11 cellular contexts compared by ENCODE assay signal in genomic region chr18:48954837-48955527, GRCh38. TPM values are rescaled to one million over a fixed set of nuclear protein-coding genes. Genes with fewer than 3 reads are reported as not detected.
A peak's percentile ranks its signal among the peaks of the same experiment; 100 is the strongest.
DNase-seq lines count a peak whose midpoint lies in the region; ATAC-seq and TF ChIP-seq lines count a peak whose summit lies in the region.
"Had no signal": no experiment of that assay in that cellular context is flagged by ENCODE, and none has a peak within 500 bp of the region (broad histone marks: within the 10 kb centered on the region; RNA-seq: fewer than 3 reads in every experiment).

No MANE protein-coding gene starts in this region.

- H3K4me1 Mint-ChIP-seq in T-helper 17 cell, result peaks cover 23% of the 10 kb centered on the region

- H3K27ac ChIP-seq in BLaER1 (no peak overlapping the region), gastroesophageal sphincter (peak overlapping the region; percentile 66 to 98 (median 78))

- H3K4me3 Mint-ChIP-seq in T-helper 17 cell, result no peak overlapping the region
- H3K4me3 Mint-ChIP-seq: activated CD8-positive, alpha-beta T cell treated with anti-CD3 and anti-CD28 coated beads, Interleukin-2, amount 10 ng/mL, durations not matched to agents 7 days and 5 days had no signal

- in situ Hi-C loops in GM13977 (cut with MboI; ENCODE audit: low pct_unique_long_range_greater_than_20kb, low sequenced_read_pairs, unreplicated experiment), result no loop called here

- no peaks in the 10 kb centered on the region for H3K27me3 Mint-ChIP-seq in T-helper 17 cell

- TF ChIP-seq POLR2A in gastroesophageal sphincter (IDR thresholded peaks at IDR 0.05), result no peak

- H3K9me3 ChIP-seq in BLaER1 (no peaks in the 10 kb centered on the region), T-helper 17 cell (ENCODE audit: control insufficient read depth, low read length, poor library complexity, severe bottlenecking) (no peaks in the 10 kb centered on the region), gastroesophageal sphincter (no peaks in the 10 kb centered on the region)
- H3K9me3 ChIP-seq: HAP-1 had no signal

- POLR2A ChIA-PET in HEK293T (lab: Yijun Ruan, JAX), result interaction anchor here (1.3 kb wide), 1 partner anchor 22 kb away, joined by 3 read pairs; no protein-coding TSS in a partner anchor

- H3K9ac ChIP-seq in BLaER1, result no peak overlapping the region

- TF ChIP-seq EP300 in gastroesophageal sphincter (IDR thresholded peaks at IDR 0.05), result no peak

- ATAC-seq in T-helper 17 cell (no peak), gastroesophageal sphincter (no peak), sciatic nerve (peak; percentile 50), GM18873 (IDR thresholded peaks at IDR 0.05; ENCODE audit: low FRiP score, unreplicated experiment) (no peak)
- ATAC-seq: activated CD8-positive, alpha-beta T cell treated with anti-CD3 and anti-CD28 coated beads, Interleukin-2, amount 10 ng/mL, durations not matched to agents 7 days and 5 days had no signal

- peak overlapping the region; percentile 99 for H3K27ac Mint-ChIP-seq in T-helper 17 cell

- CTCF ChIA-PET in HEK293T (lab: Yijun Ruan, JAX), result interaction anchor here (0.7 kb wide), 1 partner anchor 22 kb away, joined by 3 read pairs; no protein-coding TSS in a partner anchor

- no peaks in the 10 kb centered on the region for H3K36me3 Mint-ChIP-seq in T-helper 17 cell (ENCODE audit: low read depth)

- TF ChIP-seq CTCF in gastroesophageal sphincter (IDR thresholded peaks at IDR 0.05) (no peak), GM13977 (IDR thresholded peaks at IDR 0.05; ENCODE audit: extremely low read depth, insufficient read depth, missing control alignments) (no peak)

- H3K36me3 ChIP-seq in BLaER1 (no peaks in the 10 kb centered on the region), gastroesophageal sphincter (no peaks in the 10 kb centered on the region)
- H3K36me3 ChIP-seq: HAP-1 had no signal

- H3K4me1 ChIP-seq in BLaER1, result peaks cover 26% of the 10 kb centered on the region
- peaks cover 10 to 47% (median 27%) of the 10 kb centered on the region in 3 donors for H3K4me1 ChIP-seq in gastroesophageal sphincter

- H4K20me1 ChIP-seq in BLaER1, result peaks cover 17% of the 10 kb centered on the region

- H3K4me3 ChIP-seq in BLaER1 (no peak overlapping the region), gastroesophageal sphincter (no peak overlapping the region)
- H3K4me3 ChIP-seq: HAP-1 had no signal

- intact Hi-C loops in sciatic nerve (cut with DNase I), result no loop called here

- H3K4me2 ChIP-seq in BLaER1, result peak overlapping the region; percentile 62

- DNase-seq in T-helper 17 cell (no peak), sciatic nerve (ENCODE audit: low spot score) (peak; percentile 74), HEK293T (ENCODE audit: extremely low spot score) (no peak), hepatic stellate cell (ENCODE audit: low spot score) (no peak), GM13977 (ENCODE audit: low spot score) (no peak)
- DNase-seq: activated CD8-positive, alpha-beta T cell treated with anti-CD3 and anti-CD28 coated beads, Interleukin-2, amount 10 ng/mL, durations not matched to agents 7 days and 5 days; NCI-H446 had no signal

- H3K27me3 ChIP-seq in BLaER1 (peaks cover 14% of the 10 kb centered on the region), gastroesophageal sphincter (no peaks in the 10 kb centered on the region)

- 58 to 77% methylated on average over 9 to 12 of the region's 15 CpGs for WGBS in gastroesophageal sphincter (ENCODE audit: low coverage in 1 of 2), 2 donors

TF ChIP-seq in HEK293T, 16 proteins besides CTCF, POLR2A, EP300 and RAD21:
- TF ChIP-seq TARDBP (IDR thresholded peaks at IDR 0.05) (no peak), FOXA1 (IDR thresholded peaks at IDR 0.05) (no peak), CTBP1 (IDR thresholded peaks at IDR 0.05; ENCODE audit: borderline replicate concordance) (no peak), FOXM1 (IDR thresholded peaks at IDR 0.05; ENCODE audit: borderline replicate concordance) (no peak), FOXK2 (IDR thresholded peaks at IDR 0.05) (no peak), PKNOX1 (IDR thresholded peaks at IDR 0.05) (no peak), NFRKB (IDR thresholded peaks at IDR 0.05) (no peak), LEF1 (IDR thresholded peaks at IDR 0.05; ENCODE audit: borderline replicate concordance) (no peak), ZNF384 (IDR thresholded peaks at IDR 0.05) (no peak), SP1 (IDR thresholded peaks at IDR 0.05) (no peak), BHLHE40 (IDR thresholded peaks at IDR 0.05; ENCODE audit: borderline replicate concordance) (no peak), ARNT (IDR thresholded peaks at IDR 0.05) (no peak)

RNA-seq across cellular contexts. Expression of gene SMAD7, which starts 4.2 kb away (rescaled TPM):
- 100 to 1,000 TPM; 161 to 181 TPM for total RNA-seq in T-helper 17 cell
- total RNA-seq in gastroesophageal sphincter, result 10 to 100 TPM; 41.2 to 76.0 (median 55.2) TPM
- total RNA-seq in sciatic nerve, result 44.0 TPM
